In the genomic region with DNA sequence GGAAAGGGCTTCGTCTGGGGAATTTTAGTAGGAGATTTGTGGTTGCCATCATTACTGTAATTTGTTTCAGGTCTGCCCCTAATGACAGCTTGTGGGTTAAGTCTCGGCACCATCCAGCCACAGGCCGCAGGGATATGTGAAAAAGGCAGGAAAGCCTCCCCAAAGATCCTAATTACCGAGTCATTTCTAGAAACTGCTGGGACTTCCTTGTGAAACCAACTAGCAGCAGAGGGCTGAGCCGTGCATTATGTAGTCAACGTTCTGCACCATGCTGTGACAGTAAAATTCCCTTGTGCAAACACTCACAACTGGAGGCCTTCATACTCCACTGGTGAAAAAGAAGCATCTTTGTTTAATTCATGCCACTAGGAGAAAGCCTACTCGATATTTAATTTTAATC, we compare ENCODE assay signal across 16 cellular contexts.
DNase-seq lines count a peak whose midpoint lies in the region; ATAC-seq and TF ChIP-seq lines count a peak whose summit lies in the region.
"Had no signal": no experiment of that assay in that cellular context is flagged by ENCODE, and none has a peak within 500 bp of the region (broad histone marks: within the 10 kb centered on the region; RNA-seq: fewer than 3 reads in every experiment).

No MANE protein-coding gene starts in this region.

- ATAC-seq in HG03520 (IDR thresholded peaks at IDR 0.05; ENCODE audit: unreplicated experiment) (no peak), left colon (no peak)
- ATAC-seq: activated CD8-positive, alpha-beta T cell treated with anti-CD3 and anti-CD28 coated beads for 36 hours; Panc1; right lobe of liver had no signal

- H3K9me3 ChIP-seq in HUES64 (ENCODE audit: insufficient read depth, low read depth, low read length) = no peaks in the 10 kb centered on the region
- H3K9me3 ChIP-seq: adrenal gland, colonic mucosa, MG63, right lobe of liver had no signal

- H3K4me3 ChIP-seq in HUES64 (ENCODE audit: low read length) (no peak overlapping the region), choroid plexus epithelial cell (ENCODE audit: low read depth, low read length) (no peak overlapping the region)
- H3K4me3 ChIP-seq: adrenal gland, colonic mucosa, GM23248, MG63, right lobe of liver had no signal

- H3K27me3 ChIP-seq in HUES64 (ENCODE audit: insufficient read depth, low read length) = no peaks in the 10 kb centered on the region
- H3K27me3 ChIP-seq: adrenal gland, colonic mucosa, right lobe of liver had no signal

- no peaks in the 10 kb centered on the region for H3K36me3 ChIP-seq in HUES64 (ENCODE audit: insufficient read depth, low read length)
- H3K36me3 ChIP-seq: adrenal gland, colonic mucosa, MG63, right lobe of liver had no signal

- no peak overlapping the region for H3K9ac ChIP-seq in HUES64 (ENCODE audit: low read depth, low read length)
- H3K9ac ChIP-seq: GM23248 had no signal

- 60% methylated on average over 7 of the region's 7 CpGs for WGBS in HUES64

- intact Hi-C loops in left colon (cut with DNase I, micrococcal nuclease) = no loop called here

- H3K27ac ChIP-seq in HUES64 (ENCODE audit: low read depth, low read length) = peak overlapping the region; percentile 5; the same call in 1 of the 2 replicates
- H3K27ac ChIP-seq: adrenal gland, colonic mucosa, GM23248, right lobe of liver had no signal

- no peak for TF ChIP-seq CTCF in choroid plexus epithelial cell (conservative IDR thresholded peaks at IDR 0.05; ENCODE audit: low read depth, low read length)

- H3K4me1 ChIP-seq in HUES64 (ENCODE audit: insufficient read depth, low read length) = peaks cover 8% of the 10 kb centered on the region; the same call in 1 of the 2 replicates
- H3K4me1 ChIP-seq: adrenal gland, colonic mucosa, right lobe of liver had no signal

- DNase-seq in NCI-H345 (lab: John Stamatoyannopoulos, UW) = peak; percentile 88
- peak; percentile 47 for DNase-seq in choroid plexus epithelial cell (ENCODE audit: low read depth)
- DNase-seq in pons (ENCODE audit: low spot score) = peak; percentile 26
- DNase-seq in ureter (ENCODE audit: low spot score) = no peak
- DNase-seq in left colon = no peak
- DNase-seq: activated CD8-positive, alpha-beta T cell treated with anti-CD3 and anti-CD28 coated beads for 36 hours; adrenal gland; colonic mucosa; GM23248; MG63; nucleus accumbens; right lobe of liver; stimulated activated CD4-positive, alpha-beta T cell treated with anti-CD3 and anti-CD28 coated beads, Interleukin-2, amount 100 ng/mL, for 24 hours had no signal

Comparison
In these comparisons a context has a peak if more than half of its experiments do, and no peak if none do; other contexts are left out.
1. DNase-seq: peak in NCI-H345 (single experiment), choroid plexus epithelial cell (single experiment) and pons (single experiment); none in ureter (single experiment) and left colon (0 of 2).